In genomic region chr19:42498387-42498786, GRCh38 we compare ENCODE assay signal across 1 cellular context.
TF ChIP-seq lines count a peak whose summit lies in the region.

No MANE protein-coding gene starts in this region.

TF ChIP-seq in H1, 55 proteins besides CTCF, POLR2A, EP300 and RAD21:
- TF ChIP-seq TAF1 (IDR thresholded peaks at IDR 0.05; ENCODE audit: low read depth, low read length) = no peak
- no peak for TF ChIP-seq CHD2 (IDR thresholded peaks at IDR 0.05; ENCODE audit: low read length)
- TF ChIP-seq ASH2L (IDR thresholded peaks at IDR 0.05; ENCODE audit: low read length) = no peak
- no peak for TF ChIP-seq BACH1 (IDR thresholded peaks at IDR 0.05; ENCODE audit: low read length)
- TF ChIP-seq CBX5 (IDR thresholded peaks at IDR 0.05; ENCODE audit: low read depth, low read length) = no peak
- TF ChIP-seq EGR1 (IDR thresholded peaks at IDR 0.05; ENCODE audit: borderline replicate concordance, low read depth, low read length) = no peak
- TF ChIP-seq TBP (IDR thresholded peaks at IDR 0.05; ENCODE audit: low read depth, low read length) = no peak
